ENCODE assay signal across 22 cellular contexts in genomic region chr9:133806623-133807010, GRCh38.
"Had no signal": no experiment of that assay in that cellular context is flagged by ENCODE, and none has a peak within 500 bp of the region (broad histone marks: within the 10 kb centered on the region; RNA-seq: fewer than 3 reads in every experiment).

No MANE protein-coding gene starts in this region.

- ATAC-seq: esophagus mucosa, gastrocnemius medialis, heart right ventricle, left cardiac atrium, left lung, left ventricle myocardium superior, lower lobe of right lung had no signal

- DNase-seq: dermis blood vessel endothelial cell; dorsolateral prefrontal cortex; effector CD4-positive, alpha-beta T cell; effector memory CD4-positive, alpha-beta T cell; erythroblast; esophagus squamous epithelium; foreskin fibroblast; foreskin melanocyte; gastrocnemius medialis; glutamatergic neuron; head of caudate nucleus; heart right ventricle; hippocampal formation; left cardiac atrium; left lung; left ventricle myocardium superior; lower lobe of right lung; mesendoderm; midbrain had no signal

- H3K9me3 ChIP-seq: esophagus squamous epithelium, gastrocnemius medialis, heart right ventricle, left lung, lower lobe of right lung had no signal

- H3K27me3 ChIP-seq: dorsolateral prefrontal cortex, esophagus squamous epithelium, gastrocnemius medialis, heart right ventricle, left lung had no signal

- H3K27ac ChIP-seq: coronary artery, epithelial cell of prostate, esophagus squamous epithelium, gastrocnemius medialis, heart right ventricle, left lung, lower lobe of right lung had no signal

- H3K4me3 ChIP-seq: coronary artery, dorsolateral prefrontal cortex, esophagus squamous epithelium, gastrocnemius medialis, heart right ventricle, left lung, lower lobe of right lung had no signal

- H3K4me1 ChIP-seq: gastrocnemius medialis, heart right ventricle, lower lobe of right lung had no signal

- H3K36me3 ChIP-seq: gastrocnemius medialis had no signal
